Comparison of ENCODE assay signal across 16 cellular contexts in genomic region chr12:39176376-39176775, GRCh38.
A peak's percentile ranks its signal among the peaks of the same experiment; 100 is the strongest.
DNase-seq lines count a peak whose midpoint lies in the region; TF ChIP-seq lines count a peak whose summit lies in the region.
"Had no signal": no experiment of that assay in that cellular context is flagged by ENCODE, and none has a peak within 500 bp of the region (broad histone marks: within the 10 kb centered on the region; RNA-seq: fewer than 3 reads in every experiment).

No MANE protein-coding gene starts in this region.

- H3K9me3 Mint-ChIP-seq in mesothelial cell of epicardium = no peaks in the 10 kb centered on the region

- H3K4me3 Mint-ChIP-seq in mesothelial cell of epicardium = no peak overlapping the region
- H3K4me3 Mint-ChIP-seq: B cell; CD4-positive, CD25-positive, alpha-beta regulatory T cell; CD8-positive, alpha-beta T cell had no signal

- peak; percentile 30 for DNase-seq in DMS53 (lab: John Stamatoyannopoulos, UW)
- DNase-seq in DMS53 treated with DMSO at 0.1 percent for 48 hours (lab: John Stamatoyannopoulos, UW; ENCODE audit: unreplicated experiment) = no peak
- DNase-seq in NCI-H226 = peak; percentile 50
- peak; percentile 1 for DNase-seq in fibroblast of villous mesenchyme (ENCODE audit: low read depth)
- no peak for DNase-seq in mesothelial cell of epicardium (ENCODE audit: low spot score in 2 of 2, unreplicated experiment in 2 of 2)
- no peak for DNase-seq in COLO829 (ENCODE audit: low spot score)
- no peak for DNase-seq in SIG-M5 (lab: John Stamatoyannopoulos, UW)
- DNase-seq: CD4-positive, CD25-positive, alpha-beta regulatory T cell; CD8-positive, alpha-beta T cell; DMS 273 treated with DMSO at 0.1 percent for 48 hours; DND-41; GM23248; H7; HCEC 1CT had no signal

- TF ChIP-seq CTCF in fibroblast of villous mesenchyme (IDR thresholded peaks at IDR 0.05; ENCODE audit: insufficient read depth, low read depth, low read length) (no peak), mesothelial cell of epicardium (IDR thresholded peaks at IDR 0.05; ENCODE audit: unreplicated experiment) (no peak)

- H3K4me3 ChIP-seq in fibroblast of villous mesenchyme (ENCODE audit: low read depth, low read length) = no peak overlapping the region
- H3K4me3 ChIP-seq: BLaER1, GM23248 had no signal

- no peaks in the 10 kb centered on the region for H3K36me3 Mint-ChIP-seq in mesothelial cell of epicardium
- H3K36me3 Mint-ChIP-seq: CD4-positive, CD25-positive, alpha-beta regulatory T cell; CD8-positive, alpha-beta T cell had no signal

- peaks cover 22% of the 10 kb centered on the region for H3K27me3 Mint-ChIP-seq in mesothelial cell of epicardium (ENCODE audit: low read depth)
- H3K27me3 Mint-ChIP-seq: B cell; CD4-positive, CD25-positive, alpha-beta regulatory T cell had no signal

- peaks cover 18% of the 10 kb centered on the region for H3K4me1 Mint-ChIP-seq in mesothelial cell of epicardium
- H3K4me1 Mint-ChIP-seq: B cell; CD4-positive, CD25-positive, alpha-beta regulatory T cell had no signal

- H3K27ac Mint-ChIP-seq in mesothelial cell of epicardium = peak overlapping the region; percentile 40
- H3K27ac Mint-ChIP-seq: B cell; CD4-positive, CD25-positive, alpha-beta regulatory T cell; CD8-positive, alpha-beta T cell had no signal

Comparison
In these comparisons a context has a peak if more than half of its experiments do, and no peak if none do; other contexts are left out.
1. DNase-seq: peak in DMS53 (single experiment), NCI-H226 (single experiment) and fibroblast of villous mesenchyme (single experiment); none in DMS53 treated with DMSO at 0.1 percent for 48 hours (single experiment), mesothelial cell of epicardium (0 of 2), COLO829 (single experiment) and SIG-M5 (single experiment).